ENCODE assay signal across 16 cellular contexts in genomic region chr9:14247577-14247976, GRCh38.
DNase-seq lines count a peak whose midpoint lies in the region; ATAC-seq, FAIRE-seq and TF ChIP-seq lines count a peak whose summit lies in the region.
"Had no signal": no experiment of that assay in that cellular context is flagged by ENCODE, and none has a peak within 500 bp of the region (broad histone marks: within the 10 kb centered on the region; RNA-seq: fewer than 3 reads in every experiment).

No MANE protein-coding gene starts in this region.

- peaks cover 36% of the 10 kb centered on the region for H3K4me1 Mint-ChIP-seq in astrocyte (ENCODE audit: low read depth, unreplicated experiment)
- H3K4me1 Mint-ChIP-seq: B cell had no signal

- peaks cover 71% of the 10 kb centered on the region for H3K79me2 ChIP-seq in astrocyte (ENCODE audit: insufficient read depth, low read length)

- peaks cover 98% of the 10 kb centered on the region for H3K4me1 ChIP-seq in left ventricle myocardium inferior
- peaks cover 16 to 98% (median 78%) of the 10 kb centered on the region in 9 donors for H3K4me1 ChIP-seq in heart right ventricle
- peaks cover 40% of the 10 kb centered on the region for H3K4me1 ChIP-seq in astrocyte (ENCODE audit: insufficient read depth, low read length)

- no peaks in the 10 kb centered on the region for H3K9me3 Mint-ChIP-seq in astrocyte (ENCODE audit: unreplicated experiment)
- H3K9me3 Mint-ChIP-seq: CD8-positive, alpha-beta T cell had no signal

- H3K4me3 ChIP-seq in left ventricle myocardium inferior (no peak overlapping the region), heart right ventricle (no peak overlapping the region), astrocyte (ENCODE audit: insufficient read depth, low read depth, low read length) (no peak overlapping the region)
- H3K4me3 ChIP-seq: BLaER1 treated with 17β-estradiol and CSF1 and Interleukin-3, amounts not matched to agents 10 nM and 100 nM had no signal

- no peaks in the 10 kb centered on the region for H3K36me3 Mint-ChIP-seq in astrocyte (ENCODE audit: low read depth, unreplicated experiment)
- H3K36me3 Mint-ChIP-seq: CD8-positive, alpha-beta T cell had no signal

- peak overlapping the region; percentile 20 for H3K27ac ChIP-seq in left ventricle myocardium inferior (replicated peaks)
- H3K27ac ChIP-seq in heart right ventricle = no peak overlapping the region
- H3K27ac ChIP-seq in astrocyte (ENCODE audit: low read depth, low read length) = no peak overlapping the region
- H3K27ac ChIP-seq: BLaER1 treated with 17β-estradiol and CSF1 and Interleukin-3, amounts not matched to agents 10 nM and 100 nM had no signal

- H3K27me3 ChIP-seq in left ventricle myocardium inferior (ENCODE audit: low read depth) (no peaks in the 10 kb centered on the region), heart right ventricle (no peaks in the 10 kb centered on the region), astrocyte (ENCODE audit: insufficient read depth, low read length) (no peaks in the 10 kb centered on the region)
- H3K27me3 ChIP-seq: BLaER1 treated with 17β-estradiol and CSF1 and Interleukin-3, amounts not matched to agents 10 nM and 100 nM had no signal

- H3K36me3 ChIP-seq in left ventricle myocardium inferior (no peaks in the 10 kb centered on the region), heart right ventricle (peaks cover 0 to 4% (median 0%) of the 10 kb centered on the region in 9 donors), astrocyte (ENCODE audit: insufficient read depth, low read length) (no peaks in the 10 kb centered on the region)
- H3K36me3 ChIP-seq: BLaER1 treated with 17β-estradiol and CSF1 and Interleukin-3, amounts not matched to agents 10 nM and 100 nM had no signal

- no peaks in the 10 kb centered on the region for H3K27me3 Mint-ChIP-seq in astrocyte (ENCODE audit: low read depth, unreplicated experiment)

- H3K4me3 Mint-ChIP-seq in astrocyte (ENCODE audit: unreplicated experiment) = no peak overlapping the region
- H3K4me3 Mint-ChIP-seq: B cell; CD8-positive, alpha-beta T cell had no signal

- H4K20me1 ChIP-seq in astrocyte (ENCODE audit: insufficient read depth, low read length) = peaks cover 12% of the 10 kb centered on the region
- H4K20me1 ChIP-seq: BLaER1 treated with 17β-estradiol and CSF1 and Interleukin-3, amounts not matched to agents 10 nM and 100 nM had no signal

- peak overlapping the region; percentile 89 for H3K27ac Mint-ChIP-seq in astrocyte (ENCODE audit: unreplicated experiment)
- H3K27ac Mint-ChIP-seq: B cell; CD8-positive, alpha-beta T cell had no signal

- no peak overlapping the region for H3K9ac ChIP-seq in astrocyte (ENCODE audit: low read length)
- H3K9ac ChIP-seq: BLaER1 treated with 17β-estradiol and CSF1 and Interleukin-3, amounts not matched to agents 10 nM and 100 nM had no signal

- TF ChIP-seq CTCF in left ventricle myocardium inferior (IDR thresholded peaks at IDR 0.05; ENCODE audit: borderline replicate concordance) (no peak), heart right ventricle (IDR thresholded peaks at IDR 0.05) (no peak), astrocyte (IDR thresholded peaks at IDR 0.05; ENCODE audit: insufficient read depth, low read depth, low read length) (no peak)

- H3K4me2 ChIP-seq in astrocyte (ENCODE audit: low read length) = no peak overlapping the region
- H3K4me2 ChIP-seq: BLaER1 treated with 17β-estradiol and CSF1 and Interleukin-3, amounts not matched to agents 10 nM and 100 nM had no signal

- H3K9me3 ChIP-seq in left ventricle myocardium inferior (replicated peaks) = no peaks in the 10 kb centered on the region
- no peaks in the 10 kb centered on the region for H3K9me3 ChIP-seq in heart right ventricle
- H3K9me3 ChIP-seq in astrocyte (ENCODE audit: insufficient read depth, low read depth, low read length) = no peaks in the 10 kb centered on the region
- H3K9me3 ChIP-seq: BLaER1 treated with 17β-estradiol and CSF1 and Interleukin-3, amounts not matched to agents 10 nM and 100 nM had no signal

- 94 to 100% methylated on average over 1 of the region's 1 CpG for WGBS in heart right ventricle, 2 donors

- FAIRE-seq in astrocyte (lab: Jason Lieb, UNC) = no peak

- ATAC-seq in heart right ventricle (no peak), HG03175 (IDR thresholded peaks at IDR 0.05; ENCODE audit: unreplicated experiment) (peak; percentile 43), GM18873 (IDR thresholded peaks at IDR 0.05; ENCODE audit: low FRiP score, unreplicated experiment) (no peak)
- ATAC-seq: CD8-positive, alpha-beta T cell; HCT116 had no signal

- DNase-seq in left ventricle myocardium inferior = no peak
- DNase-seq in heart right ventricle = no peak
- DNase-seq in astrocyte (ENCODE audit: low read depth) = no peak
- no peak for DNase-seq in amniotic stem cell (lab: John Stamatoyannopoulos, UW)
- DNase-seq in activated CD4-positive, alpha-beta T cell treated with anti-CD3 and anti-CD28 coated beads for 1 hour = no peak
- DNase-seq: Calu3; CD8-positive, alpha-beta T cell; DMS79 treated with DMSO at 0.1 percent for 48 hours; GF-D8; GOT3; H7 had no signal

- no peak overlapping the region for H2AFZ ChIP-seq in astrocyte (ENCODE audit: low read depth, low read length)

- intact Hi-C loops in left ventricle myocardium inferior (cut with micrococcal nuclease) (no loop called here), heart right ventricle (cut with DNase I) (no loop called here)
